In genomic region chr9:107309271-107309670, GRCh38 we compare ENCODE assay signal across 11 cellular contexts. TPM values are rescaled to one million over a fixed set of nuclear protein-coding genes. Genes with fewer than 3 reads are reported as not detected.
DNase-seq lines count a peak whose midpoint lies in the region; ATAC-seq and TF ChIP-seq lines count a peak whose summit lies in the region.
"Had no signal": no experiment of that assay in that cellular context is flagged by ENCODE, and none has a peak within 500 bp of the region (broad histone marks: within the 10 kb centered on the region; RNA-seq: fewer than 3 reads in every experiment).

No MANE protein-coding gene starts in this region.

- no peak overlapping the region for H3K9ac ChIP-seq in endodermal cell (ENCODE audit: extremely low read depth, low read length, poor library complexity, severe bottlenecking)
- H3K9ac ChIP-seq: KMS-11 had no signal

- H3K4me1 ChIP-seq in endodermal cell (ENCODE audit: control insufficient read depth, insufficient read depth, low read length) = peaks cover 6% of the 10 kb centered on the region

- DNase-seq in Kasumi-1 (lab: John Stamatoyannopoulos, UW) (peak; percentile 50 to 62), endodermal cell (no peak), DMS53 treated with DMSO at 0.1 percent for 48 hours (lab: John Stamatoyannopoulos, UW; ENCODE audit: unreplicated experiment) (no peak), type B pancreatic cell (ENCODE audit: extremely low spot score, unreplicated experiment) (no peak)
- DNase-seq in stimulated activated naive CD4-positive, alpha-beta T cell treated with Interleukin-2 at 50 U/mL for 16 hours (lab: John Stamatoyannopoulos, UW) = no peak
- no peak for DNase-seq in stimulated activated CD4-positive, alpha-beta T cell treated with anti-CD3 and anti-CD28 coated beads, Interleukin-2, amount 100 ng/mL, for 24 hours
- DNase-seq: ovary had no signal

- H3K4me3 ChIP-seq in endodermal cell (ENCODE audit: low read length) = peak overlapping the region; percentile 54
- H3K4me3 ChIP-seq: ovary had no signal

- H3K9me3 ChIP-seq in endodermal cell (ENCODE audit: control insufficient read depth, low read length) = no peaks in the 10 kb centered on the region
- H3K9me3 ChIP-seq: ovary had no signal

- H3K27me3 Mint-ChIP-seq in endodermal cell (ENCODE audit: insufficient read depth) (no peaks in the 10 kb centered on the region), type B pancreatic cell (no peaks in the 10 kb centered on the region)
- H3K27me3 Mint-ChIP-seq: dendritic cell treated with granulocyte-macrophage colony-stimulating factor and Interleukin-4, amounts not matched to agents 40 ng/mL and 50 ng/mL, for 4 days had no signal

- ATAC-seq in GM18861 (IDR thresholded peaks at IDR 0.05; ENCODE audit: unreplicated experiment) (peak; percentile 94), GM21825 (IDR thresholded peaks at IDR 0.05; ENCODE audit: unreplicated experiment) (peak; percentile 74)

- 93 to 100% methylated on average over 4 to 5 of the region's 5 CpGs for WGBS in endodermal cell (ENCODE audit: insufficient coverage in 1 of 2, insufficient read length in 1 of 2), 2 experiments

- peaks cover 93% of the 10 kb centered on the region for H3K36me3 ChIP-seq in endodermal cell (ENCODE audit: control insufficient read depth, insufficient read depth, low read length)
- H3K36me3 ChIP-seq: ovary had no signal

- H3K9me3 Mint-ChIP-seq in endodermal cell = no peaks in the 10 kb centered on the region
- no peaks in the 10 kb centered on the region for H3K9me3 Mint-ChIP-seq in type B pancreatic cell
- H3K9me3 Mint-ChIP-seq: dendritic cell treated with granulocyte-macrophage colony-stimulating factor and Interleukin-4, amounts not matched to agents 40 ng/mL and 50 ng/mL, for 4 days had no signal

- H3K4me3 Mint-ChIP-seq in endodermal cell (no peak overlapping the region), type B pancreatic cell (no peak overlapping the region)
- H3K4me3 Mint-ChIP-seq: dendritic cell treated with granulocyte-macrophage colony-stimulating factor and Interleukin-4, amounts not matched to agents 40 ng/mL and 50 ng/mL, for 4 days had no signal

- TF ChIP-seq CTCF in endodermal cell (conservative IDR thresholded peaks at IDR 0.05) = no peak
- no peak for TF ChIP-seq CTCF in type B pancreatic cell (conservative IDR thresholded peaks at IDR 0.05)

- H3K27ac Mint-ChIP-seq in endodermal cell = peak overlapping the region; percentile 0
- H3K27ac Mint-ChIP-seq in type B pancreatic cell = no peak overlapping the region
- H3K27ac Mint-ChIP-seq: dendritic cell treated with granulocyte-macrophage colony-stimulating factor and Interleukin-4, amounts not matched to agents 40 ng/mL and 50 ng/mL, for 4 days had no signal

- H3K27ac ChIP-seq in endodermal cell (ENCODE audit: low read depth, low read length) = no peak overlapping the region
- H3K27ac ChIP-seq: KMS-11, ovary had no signal

- H3K4me1 Mint-ChIP-seq in endodermal cell (peaks cover 26% of the 10 kb centered on the region), type B pancreatic cell (ENCODE audit: unreplicated experiment) (peaks cover 4% of the 10 kb centered on the region)

- H3K36me3 Mint-ChIP-seq in endodermal cell (ENCODE audit: low read depth) (peaks cover 74% of the 10 kb centered on the region), type B pancreatic cell (peaks cover 57% of the 10 kb centered on the region)

- no peaks in the 10 kb centered on the region for H3K27me3 ChIP-seq in endodermal cell (ENCODE audit: control insufficient read depth, insufficient read depth, low read length, poor library complexity, severe bottlenecking)
- H3K27me3 ChIP-seq: ovary had no signal

RNA-seq across cellular contexts. Expression of gene RAD23B, which starts 26.2 kb away (rescaled TPM):
- 100 to 1,000 TPM; 154 to 167 TPM for total RNA-seq in endodermal cell
- 147 TPM for polyA plus RNA-seq in endodermal cell (2013, experiment 1 of 2)
- 135 TPM for polyA plus RNA-seq in endodermal cell (2013, experiment 2 of 2)
- 134 and 186 TPM in 2 replicates for total RNA-seq in type B pancreatic cell (ENCODE audit: low replicate concordance)

Comparison
In these comparisons a context has a peak if more than half of its experiments do, and no peak if none do; other contexts are left out.
1. DNase-seq: peak in Kasumi-1 (2 of 2); none in endodermal cell (single experiment), stimulated activated naive CD4-positive, alpha-beta T cell treated with Interleukin-2 at 50 U/mL for 16 hours (single experiment), DMS53 treated with DMSO at 0.1 percent for 48 hours (single experiment), type B pancreatic cell (single experiment) and stimulated activated CD4-positive, alpha-beta T cell treated with anti-CD3 and anti-CD28 coated beads, Interleukin-2, amount 100 ng/mL, for 24 hours (0 of 2).